In genomic region chr3:46488735-46489361, GRCh38 we compare ENCODE assay signal across 2 cellular contexts.
TF ChIP-seq lines count a peak whose summit lies in the region.

No MANE protein-coding gene starts in this region.

TF ChIP-seq in Ishikawa, 13 proteins besides CTCF, POLR2A, EP300 and RAD21 (continued from another document):
- no peak for TF ChIP-seq USF1 (IDR thresholded peaks at IDR 0.05)
- no peak for TF ChIP-seq REST (IDR thresholded peaks at IDR 0.05; ENCODE audit: low read depth)
- TF ChIP-seq CREB1 (IDR thresholded peaks at IDR 0.05; ENCODE audit: low read depth), result no peak
- no peak for TF ChIP-seq CEBPB (IDR thresholded peaks at IDR 0.05)
TF ChIP-seq in Ishikawa: peak in this region for 4.

TF ChIP-seq in PFSK-1, 5 proteins besides CTCF, POLR2A, EP300 and RAD21 (continued from another document):
- no peak for TF ChIP-seq POLR2AphosphoS5 (IDR thresholded peaks at IDR 0.05; ENCODE audit: low read depth, low read length)
- no peak for TF ChIP-seq TAF1 (IDR thresholded peaks at IDR 0.05; ENCODE audit: borderline replicate concordance, insufficient read depth, low read length)
- peak; percentile 44 for TF ChIP-seq FOXP2 (optimal IDR thresholded peaks at IDR 0.05; ENCODE audit: borderline replicate concordance, extremely low read depth, extremely low read length, insufficient read depth)
- TF ChIP-seq SIN3A (IDR thresholded peaks at IDR 0.05; ENCODE audit: borderline replicate concordance, insufficient read depth, low read length), result no peak
